ENCODE assay signal across 33 cellular contexts in the genomic region with DNA sequence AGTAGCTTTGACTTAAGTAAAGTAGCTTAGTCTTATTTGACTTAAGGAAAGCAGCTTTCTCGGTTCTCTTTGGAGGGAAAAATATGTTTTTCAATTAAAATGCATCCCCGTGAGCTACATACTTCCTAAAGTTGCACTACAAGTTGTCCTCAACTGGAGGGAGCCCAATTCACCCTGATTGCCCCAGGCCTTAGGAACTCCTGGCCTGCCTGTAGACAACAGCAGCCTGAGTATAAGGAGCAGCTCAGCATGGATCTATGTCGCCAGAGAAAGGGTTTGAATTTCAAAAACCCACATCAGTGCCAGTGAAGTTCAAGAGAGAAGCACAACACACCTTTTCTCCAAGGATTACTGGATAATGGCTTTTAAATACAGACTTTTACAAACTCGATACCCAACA.
"Had no signal": no experiment of that assay in that cellular context is flagged by ENCODE, and none has a peak within 500 bp of the region (broad histone marks: within the 10 kb centered on the region; RNA-seq: fewer than 3 reads in every experiment).

No MANE protein-coding gene starts in this region.

- H3K9me3 ChIP-seq: ascending aorta, breast epithelium, colonic mucosa, gastrocnemius medialis, heart left ventricle had no signal

- H3K4me1 Mint-ChIP-seq: activated CD4-positive, alpha-beta memory T cell treated with anti-CD3 and anti-CD28 coated beads, Interleukin-2, amount 10 ng/mL, durations not matched to agents 7 days and 5 days; activated CD4-positive, alpha-beta T cell treated with anti-CD3 and anti-CD28 coated beads for 36 hours; activated CD4-positive, alpha-beta T cell treated with anti-CD3 and anti-CD28 coated beads, Interleukin-2, amount 10 ng/mL, durations not matched to agents 7 days and 5 days; activated naive CD4-positive, alpha-beta T cell treated with anti-CD3 and anti-CD28 coated beads, Interleukin-2, amount 10 ng/mL, durations not matched to agents 7 days and 5 days; activated naive CD8-positive, alpha-beta T cell treated with anti-CD3 and anti-CD28 coated beads, Interleukin-2, amount 10 ng/mL, durations not matched to agents 7 days and 5 days; T-helper 17 cell had no signal

- H3K36me3 Mint-ChIP-seq: activated naive CD4-positive, alpha-beta T cell treated with anti-CD3 and anti-CD28 coated beads, Interleukin-2, amount 10 ng/mL, durations not matched to agents 7 days and 5 days; activated naive CD8-positive, alpha-beta T cell treated with anti-CD3 and anti-CD28 coated beads, Interleukin-2, amount 10 ng/mL, durations not matched to agents 7 days and 5 days; brain had no signal

- H3K27ac Mint-ChIP-seq: activated CD4-positive, alpha-beta memory T cell treated with anti-CD3 and anti-CD28 coated beads, Interleukin-2, amount 10 ng/mL, durations not matched to agents 7 days and 5 days; activated CD4-positive, alpha-beta T cell treated with anti-CD3 and anti-CD28 coated beads for 36 hours; activated CD4-positive, alpha-beta T cell treated with anti-CD3 and anti-CD28 coated beads, Interleukin-2, amount 10 ng/mL, durations not matched to agents 7 days and 5 days; activated naive CD4-positive, alpha-beta T cell treated with anti-CD3 and anti-CD28 coated beads, Interleukin-2, amount 10 ng/mL, durations not matched to agents 7 days and 5 days; activated naive CD4-positive, alpha-beta T cell treated with anti-CD3 and anti-CD28 coated beads, Interleukin-2, amount 50 U/mL, for 72 hours; activated naive CD8-positive, alpha-beta T cell treated with anti-CD3 and anti-CD28 coated beads, Interleukin-2, amount 10 ng/mL, durations not matched to agents 7 days and 5 days; activated T-cell treated with anti-CD3 and anti-CD28 coated beads, Interleukin-2, amount 50 U/mL, for 24 hours; activated T-cell treated with anti-CD3 and anti-CD28 coated beads, Interleukin-2, amount 50 U/mL, for 72 hours; brain; T-helper 17 cell; T-helper 2 cell treated with Interferon-gamma antibody and Interleukin-4, amounts not matched to agents 5 μg/mL and 100 μg/mL, for 36 hours had no signal

- H3K27ac ChIP-seq: ascending aorta, breast epithelium, cardiac muscle cell, colonic mucosa, epithelial cell of prostate, gastrocnemius medialis, WERI-Rb-1 had no signal

- H3K4me3 ChIP-seq: ascending aorta, breast epithelium, cardiac muscle cell, colonic mucosa, gastrocnemius medialis, heart left ventricle had no signal

- DNase-seq: activated CD4-positive, alpha-beta memory T cell treated with anti-CD3 and anti-CD28 coated beads, Interleukin-2, amount 10 ng/mL, durations not matched to agents 7 days and 5 days; activated CD4-positive, alpha-beta T cell treated with anti-CD3 and anti-CD28 coated beads for 36 hours; activated CD4-positive, alpha-beta T cell treated with anti-CD3 and anti-CD28 coated beads, Interleukin-2, amount 10 ng/mL, durations not matched to agents 7 days and 5 days; activated CD4-positive, alpha-beta T cell treated with anti-CD3 and anti-CD28 coated beads, Interleukin-2, amount 50 U/mL, for 4 hours; activated CD4-positive, CD25-positive, alpha-beta regulatory T cell; activated CD4-positive, CD25-positive, alpha-beta regulatory T cell treated with anti-CD3 and anti-CD28 coated beads, Interleukin-2, amount 50 U/mL, for 72 hours; activated CD8-positive, alpha-beta memory T cell treated with anti-CD3 and anti-CD28 coated beads, Interleukin-2, amount 50 U/mL, for 48 hours; activated gamma-delta T cell; activated naive CD4-positive, alpha-beta T cell; activated naive CD4-positive, alpha-beta T cell treated with anti-CD3 and anti-CD28 coated beads, Interleukin-2, amount 10 ng/mL, durations not matched to agents 7 days and 5 days; activated naive CD8-positive, alpha-beta T cell treated with anti-CD3 and anti-CD28 coated beads, Interleukin-2, amount 10 ng/mL, durations not matched to agents 7 days and 5 days; activated T-cell treated with anti-CD3 and anti-CD28 coated beads for 4 hours; activated T-cell treated with anti-CD3 and anti-CD28 coated beads, Interleukin-2, amount 50 U/mL, for 24 hours; activated T-cell treated with anti-CD3 and anti-CD28 coated beads, Interleukin-2, amount 50 U/mL, for 72 hours; central memory CD4-positive, alpha-beta T cell; cerebellar nuclear complex; colonic mucosa; effector CD8-positive, alpha-beta T cell; foreskin fibroblast; gastrocnemius medialis; glutamatergic neuron; T-helper 1 cell; T-helper 17 cell; T1000; WERI-Rb-1 had no signal

- H3K27me3 Mint-ChIP-seq: activated CD4-positive, alpha-beta memory T cell treated with anti-CD3 and anti-CD28 coated beads, Interleukin-2, amount 10 ng/mL, durations not matched to agents 7 days and 5 days; activated CD4-positive, alpha-beta T cell treated with anti-CD3 and anti-CD28 coated beads for 36 hours; activated CD4-positive, alpha-beta T cell treated with anti-CD3 and anti-CD28 coated beads, Interleukin-2, amount 10 ng/mL, durations not matched to agents 7 days and 5 days; activated naive CD4-positive, alpha-beta T cell treated with anti-CD3 and anti-CD28 coated beads, Interleukin-2, amount 10 ng/mL, durations not matched to agents 7 days and 5 days; activated naive CD8-positive, alpha-beta T cell treated with anti-CD3 and anti-CD28 coated beads, Interleukin-2, amount 10 ng/mL, durations not matched to agents 7 days and 5 days; activated T-cell treated with anti-CD3 and anti-CD28 coated beads, Interleukin-2, amount 50 U/mL, for 24 hours; brain; T-helper 17 cell had no signal

- H3K36me3 ChIP-seq: ascending aorta, breast epithelium, cardiac muscle cell, colonic mucosa, gastrocnemius medialis, heart left ventricle, WERI-Rb-1 had no signal

- H3K4me1 ChIP-seq: ascending aorta, breast epithelium, colonic mucosa had no signal

- H3K27me3 ChIP-seq: ascending aorta, breast epithelium, cardiac muscle cell, colonic mucosa, gastrocnemius medialis, heart left ventricle had no signal

- ATAC-seq: activated CD4-positive, alpha-beta T cell treated with anti-CD3 and anti-CD28 coated beads for 36 hours; activated naive CD4-positive, alpha-beta T cell treated with anti-CD3 and anti-CD28 coated beads, Interleukin-2, amount 50 U/mL, for 72 hours; activated T-cell treated with anti-CD3 and anti-CD28 coated beads, Interleukin-2, amount 50 U/mL, for 72 hours; gastrocnemius medialis; heart left ventricle; T-helper 17 cell had no signal

- H3K4me3 Mint-ChIP-seq: activated CD4-positive, alpha-beta memory T cell treated with anti-CD3 and anti-CD28 coated beads, Interleukin-2, amount 10 ng/mL, durations not matched to agents 7 days and 5 days; activated CD4-positive, alpha-beta T cell treated with anti-CD3 and anti-CD28 coated beads for 36 hours; activated CD4-positive, alpha-beta T cell treated with anti-CD3 and anti-CD28 coated beads, Interleukin-2, amount 10 ng/mL, durations not matched to agents 7 days and 5 days; activated naive CD4-positive, alpha-beta T cell treated with anti-CD3 and anti-CD28 coated beads, Interleukin-2, amount 10 ng/mL, durations not matched to agents 7 days and 5 days; activated naive CD8-positive, alpha-beta T cell treated with anti-CD3 and anti-CD28 coated beads, Interleukin-2, amount 10 ng/mL, durations not matched to agents 7 days and 5 days; activated T-cell treated with anti-CD3 and anti-CD28 coated beads, Interleukin-2, amount 50 U/mL, for 24 hours; activated T-cell treated with anti-CD3 and anti-CD28 coated beads, Interleukin-2, amount 50 U/mL, for 72 hours; brain; T-helper 17 cell; T-helper 2 cell treated with Interferon-gamma antibody and Interleukin-4, amounts not matched to agents 5 μg/mL and 100 μg/mL, for 36 hours had no signal
